ENCODE assay signal across 35 cellular contexts in the genomic region with DNA sequence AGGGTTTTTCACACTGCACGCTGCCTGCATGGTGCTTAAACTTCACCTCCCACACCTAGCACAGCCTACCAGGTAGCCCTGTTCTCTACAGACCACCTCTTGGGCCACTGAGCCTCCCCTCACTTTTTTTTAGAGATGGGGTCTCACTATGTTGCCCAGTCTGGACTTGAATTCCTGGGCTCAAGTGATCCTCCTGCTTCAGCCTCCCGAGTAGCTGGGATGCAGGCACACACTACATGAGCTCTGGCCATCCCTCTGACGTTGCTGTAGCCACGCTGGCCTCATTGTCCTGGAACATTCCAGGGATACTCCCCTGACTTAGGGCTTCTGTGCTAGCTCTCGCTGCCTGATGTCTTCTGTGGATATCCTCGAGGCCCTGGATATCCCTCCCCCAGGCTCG.
"Had no signal": no experiment of that assay in that cellular context is flagged by ENCODE, and none has a peak within 500 bp of the region (broad histone marks: within the 10 kb centered on the region; RNA-seq: fewer than 3 reads in every experiment).

No MANE protein-coding gene starts in this region.

- H3K36me3 Mint-ChIP-seq: activated naive CD4-positive, alpha-beta T cell treated with anti-CD3 and anti-CD28 coated beads, Interleukin-2, amount 50 U/mL, for 72 hours; activated naive CD8-positive, alpha-beta T cell treated with anti-CD3 and anti-CD28 coated beads for 36 hours had no signal

- H3K36me3 ChIP-seq: adrenal gland, brain microvascular endothelial cell, breast epithelium had no signal

- H3K9me3 ChIP-seq: adrenal gland, body of pancreas, breast epithelium had no signal

- H3K27ac ChIP-seq: adrenal gland, body of pancreas, brain microvascular endothelial cell, breast epithelium, VCaP had no signal

- H3K4me3 ChIP-seq: adrenal gland, body of pancreas, breast epithelium had no signal

- H3K4me1 Mint-ChIP-seq: activated CD4-positive, alpha-beta T cell treated with anti-CD3 and anti-CD28 coated beads for 36 hours; activated CD4-positive, alpha-beta T cell treated with anti-CD3 and anti-CD28 coated beads, Interleukin-2, amount 10 ng/mL, durations not matched to agents 7 days and 5 days; activated naive CD8-positive, alpha-beta T cell treated with anti-CD3 and anti-CD28 coated beads for 36 hours; activated T-helper 17 cell treated with anti-CD3 and anti-CD28 coated beads, Interleukin-2, amount 50 U/mL, for 72 hours had no signal

- H3K4me1 ChIP-seq: adrenal gland, breast epithelium had no signal

- H3K4me3 Mint-ChIP-seq: activated CD4-positive, alpha-beta T cell treated with anti-CD3 and anti-CD28 coated beads for 36 hours; activated CD4-positive, alpha-beta T cell treated with anti-CD3 and anti-CD28 coated beads, Interleukin-2, amount 10 ng/mL, durations not matched to agents 7 days and 5 days; activated CD8-positive, alpha-beta T cell treated with anti-CD3 and anti-CD28 coated beads for 36 hours; activated naive CD4-positive, alpha-beta T cell treated with anti-CD3 and anti-CD28 coated beads for 36 hours; activated naive CD8-positive, alpha-beta T cell treated with anti-CD3 and anti-CD28 coated beads for 36 hours; activated T-cell treated with anti-CD3 and anti-CD28 coated beads, Interleukin-2, amount 50 U/mL, for 4 hours; activated T-cell treated with anti-CD3 and anti-CD28 coated beads, Interleukin-2, amount 50 U/mL, for 72 hours; activated T-helper 1 cell treated with anti-CD3 and anti-CD28 coated beads, Interleukin-12 subunit alpha, Interleukin-12 subunit beta, Interleukin-2, Interleukin-4 antibody, amounts not matched to agents 30 ng/mL and 10 ng/mL and 1 ng/mL, durations not matched to agents 14 hours and 24 hours and 36 hours; activated T-helper 17 cell treated with anti-CD3 and anti-CD28 coated beads, Interleukin-2, amount 50 U/mL, for 72 hours; T-helper 1 cell treated with Interleukin-12 subunit alpha and Interleukin-12 subunit beta and Interleukin-4 antibody, amounts not matched to agents 30 μg/mL and 1 μg/mL, for 36 hours; T-helper 2 cell treated with Interferon-gamma antibody and Interleukin-4, amounts not matched to agents 5 μg/mL and 100 μg/mL, for 36 hours had no signal

- H3K27me3 Mint-ChIP-seq: activated CD4-positive, alpha-beta T cell treated with anti-CD3 and anti-CD28 coated beads for 36 hours; activated CD4-positive, alpha-beta T cell treated with anti-CD3 and anti-CD28 coated beads, Interleukin-2, amount 10 ng/mL, durations not matched to agents 7 days and 5 days; activated CD8-positive, alpha-beta T cell treated with anti-CD3 and anti-CD28 coated beads for 36 hours; activated naive CD8-positive, alpha-beta T cell treated with anti-CD3 and anti-CD28 coated beads for 36 hours; activated T-helper 17 cell treated with anti-CD3 and anti-CD28 coated beads, Interleukin-2, amount 50 U/mL, for 72 hours had no signal

- H3K27ac Mint-ChIP-seq: activated CD4-positive, alpha-beta T cell treated with anti-CD3 and anti-CD28 coated beads for 36 hours; activated CD4-positive, alpha-beta T cell treated with anti-CD3 and anti-CD28 coated beads, Interleukin-2, amount 10 ng/mL, durations not matched to agents 7 days and 5 days; activated CD8-positive, alpha-beta T cell treated with anti-CD3 and anti-CD28 coated beads for 36 hours; activated naive CD4-positive, alpha-beta T cell treated with anti-CD3 and anti-CD28 coated beads for 36 hours; activated naive CD8-positive, alpha-beta T cell treated with anti-CD3 and anti-CD28 coated beads for 36 hours; activated T-cell treated with anti-CD3 and anti-CD28 coated beads, Interleukin-2, amount 50 U/mL, for 72 hours; activated T-helper 1 cell treated with anti-CD3 and anti-CD28 coated beads, Interleukin-12 subunit alpha, Interleukin-12 subunit beta, Interleukin-2, Interleukin-4 antibody, amounts not matched to agents 30 ng/mL and 10 ng/mL and 1 ng/mL, durations not matched to agents 14 hours and 24 hours and 36 hours; activated T-helper 17 cell treated with anti-CD3 and anti-CD28 coated beads, Interleukin-2, amount 50 U/mL, for 72 hours; T-helper 1 cell treated with Interleukin-12 subunit alpha and Interleukin-12 subunit beta and Interleukin-4 antibody, amounts not matched to agents 30 μg/mL and 1 μg/mL, for 36 hours; T-helper 2 cell treated with Interferon-gamma antibody and Interleukin-4, amounts not matched to agents 5 μg/mL and 100 μg/mL, for 36 hours had no signal

- H3K9me3 Mint-ChIP-seq: activated CD4-positive, alpha-beta T cell treated with anti-CD3 and anti-CD28 coated beads, Interleukin-2, amount 10 ng/mL, durations not matched to agents 7 days and 5 days; activated CD8-positive, alpha-beta T cell treated with anti-CD3 and anti-CD28 coated beads for 36 hours; activated naive CD4-positive, alpha-beta T cell treated with anti-CD3 and anti-CD28 coated beads for 36 hours; activated naive CD4-positive, alpha-beta T cell treated with anti-CD3 and anti-CD28 coated beads, Interleukin-2, amount 50 U/mL, for 72 hours; activated naive CD8-positive, alpha-beta T cell treated with anti-CD3 and anti-CD28 coated beads for 36 hours; activated T-cell treated with anti-CD3 and anti-CD28 coated beads, Interleukin-2, amount 50 U/mL, for 4 hours; activated T-cell treated with anti-CD3 and anti-CD28 coated beads, Interleukin-2, amount 50 U/mL, for 72 hours; activated T-helper 1 cell treated with anti-CD3 and anti-CD28 coated beads, Interleukin-12 subunit alpha, Interleukin-12 subunit beta, Interleukin-2, Interleukin-4 antibody, amounts not matched to agents 30 ng/mL and 10 ng/mL and 1 ng/mL, durations not matched to agents 14 hours and 24 hours and 36 hours; activated T-helper 17 cell treated with anti-CD3 and anti-CD28 coated beads, Interleukin-2, amount 50 U/mL, for 72 hours; T-helper 1 cell treated with Interleukin-12 subunit alpha and Interleukin-12 subunit beta and Interleukin-4 antibody, amounts not matched to agents 30 μg/mL and 1 μg/mL, for 36 hours; T-helper 2 cell treated with Interferon-gamma antibody and Interleukin-4, amounts not matched to agents 5 μg/mL and 100 μg/mL, for 36 hours had no signal

- DNase-seq: activated CD4-positive, alpha-beta T cell treated with anti-CD3 and anti-CD28 coated beads for 1 hour; activated CD4-positive, alpha-beta T cell treated with anti-CD3 and anti-CD28 coated beads for 36 hours; activated CD4-positive, alpha-beta T cell treated with anti-CD3 and anti-CD28 coated beads for 48 hours; activated CD4-positive, alpha-beta T cell treated with anti-CD3 and anti-CD28 coated beads, Interleukin-2, amount 10 ng/mL, durations not matched to agents 7 days and 5 days; activated CD4-positive, alpha-beta T cell treated with anti-CD3 and anti-CD28 coated beads, Interleukin-2, amount 50 U/mL, for 48 hours; activated CD4-positive, CD25-positive, alpha-beta regulatory T cell; activated CD8-positive, alpha-beta memory T cell treated with anti-CD3 and anti-CD28 coated beads, Interleukin-2, amount 50 U/mL, for 4 hours; activated CD8-positive, alpha-beta T cell treated with anti-CD3 and anti-CD28 coated beads for 36 hours; activated effector memory CD4-positive, alpha-beta T cell treated with anti-CD3 and anti-CD28 coated beads, Interleukin-2, amount 50 U/mL, for 16 hours; activated gamma-delta T cell treated with Interleukin-2 at 50 U/mL for 16 hours; activated naive CD4-positive, alpha-beta T cell; activated naive CD4-positive, alpha-beta T cell treated with anti-CD3 and anti-CD28 coated beads for 36 hours; activated naive CD4-positive, alpha-beta T cell treated with anti-CD3 and anti-CD28 coated beads, Interleukin-2, amount 50 U/mL, for 16 hours; activated naive CD8-positive, alpha-beta T cell treated with anti-CD3 and anti-CD28 coated beads for 36 hours; activated T-cell treated with anti-CD3 and anti-CD28 coated beads for 4 hours; activated T-cell treated with anti-CD3 and anti-CD28 coated beads, Interleukin-2, amount 50 U/mL, for 1 hour; activated T-cell treated with anti-CD3 and anti-CD28 coated beads, Interleukin-2, amount 50 U/mL, for 4 hours; activated T-cell treated with anti-CD3 and anti-CD28 coated beads, Interleukin-2, amount 50 U/mL, for 72 hours; adrenal gland; amniotic stem cell; aorta; body of pancreas; brain microvascular endothelial cell; central memory CD4-positive, alpha-beta T cell; T-helper 1 cell; T-helper 2 cell; T-helper 9 cell had no signal

- ATAC-seq: activated CD4-positive, alpha-beta T cell treated with anti-CD3 and anti-CD28 coated beads for 36 hours; activated CD4-positive, CD25-positive, alpha-beta regulatory T cell treated with anti-CD3 and anti-CD28 coated beads, Interleukin-2, amount 50 U/mL, for 24 hours; activated CD8-positive, alpha-beta T cell treated with anti-CD3 and anti-CD28 coated beads for 36 hours; activated naive CD4-positive, alpha-beta T cell treated with anti-CD3 and anti-CD28 coated beads, Interleukin-2, amount 50 U/mL, for 72 hours; activated T-cell treated with anti-CD3 and anti-CD28 coated beads, Interleukin-2, amount 50 U/mL, for 4 hours; activated T-cell treated with anti-CD3 and anti-CD28 coated beads, Interleukin-2, amount 50 U/mL, for 72 hours; activated T-helper 17 cell treated with anti-CD3 and anti-CD28 coated beads, Interleukin-2, amount 50 U/mL, for 72 hours; body of pancreas had no signal
